ENCODE assay signal across 8 cellular contexts in genomic region chr20:38873050-38873581, GRCh38. TPM values are rescaled to one million over a fixed set of nuclear protein-coding genes. Genes with fewer than 3 reads are reported as not detected.
DNase-seq lines count a peak whose midpoint lies in the region; ATAC-seq and TF ChIP-seq lines count a peak whose summit lies in the region.

No MANE protein-coding gene starts in this region.

- 38% methylated on average over 12 of the region's 12 CpGs for WGBS in thymus
- 65 to 81% (median 75%) methylated on average over 12 of the region's 12 CpGs for WGBS in heart left ventricle, 4 donors

- peak overlapping the region; percentile 92 for H3K4me3 Mint-ChIP-seq in activated CD4-positive, alpha-beta T cell treated with anti-CD3 and anti-CD28 coated beads, Interleukin-2, amount 10 ng/mL, durations not matched to agents 24 days and 14 days

- peak; percentile 92 for DNase-seq in activated CD4-positive, alpha-beta T cell treated with anti-CD3 and anti-CD28 coated beads, Interleukin-2, amount 10 ng/mL, durations not matched to agents 24 days and 14 days
- DNase-seq in germinal center (ENCODE audit: low spot score) (peak; percentile 60), dedifferentiated amniotic fluid mesenchymal stem cell (ENCODE audit: extremely low spot score) (no peak), NCI-H2029 (lab: John Stamatoyannopoulos, UW) (no peak), heart left ventricle (no peak)

- H3K36me3 ChIP-seq in thymus (ENCODE audit: control insufficient read depth, insufficient read depth) (no peaks in the 10 kb centered on the region), heart left ventricle (no peaks in the 10 kb centered on the region)

- no peak for TF ChIP-seq POLR2A in heart left ventricle (IDR thresholded peaks at IDR 0.05)

- H3K27me3 ChIP-seq in thymus (ENCODE audit: control insufficient read depth, insufficient read depth) (no peaks in the 10 kb centered on the region), heart left ventricle (peaks cover 0 to 35% (median 3%) of the 10 kb centered on the region in 9 donors)

- H3K27ac ChIP-seq in thymus (ENCODE audit: low read depth) (peak overlapping the region; percentile 43), heart left ventricle (peak overlapping the region in 3 of 12 donors; percentile 9 to 77 (median 17))

- H3K27me3 Mint-ChIP-seq in activated CD4-positive, alpha-beta T cell treated with anti-CD3 and anti-CD28 coated beads, Interleukin-2, amount 10 ng/mL, durations not matched to agents 24 days and 14 days: peaks cover 2% of the 10 kb centered on the region

- ATAC-seq in GM18858 (IDR thresholded peaks at IDR 0.05; ENCODE audit: unreplicated experiment): peak; percentile 36
- peak; percentile 47 for ATAC-seq in HG03045 (IDR thresholded peaks at IDR 0.05; ENCODE audit: unreplicated experiment)
- no peak for ATAC-seq in heart left ventricle

- H3K4me3 ChIP-seq in thymus (ENCODE audit: low read length): no peak overlapping the region
- H3K4me3 ChIP-seq in heart left ventricle: peak overlapping the region in 1 of 12 donors; percentile 23

- H3K4me1 Mint-ChIP-seq in activated CD4-positive, alpha-beta T cell treated with anti-CD3 and anti-CD28 coated beads, Interleukin-2, amount 10 ng/mL, durations not matched to agents 24 days and 14 days: peaks cover 74% of the 10 kb centered on the region

- H3K9me3 Mint-ChIP-seq in activated CD4-positive, alpha-beta T cell treated with anti-CD3 and anti-CD28 coated beads, Interleukin-2, amount 10 ng/mL, durations not matched to agents 24 days and 14 days: no peaks in the 10 kb centered on the region

- no peaks in the 10 kb centered on the region for H3K9me3 ChIP-seq in thymus (ENCODE audit: control insufficient read depth)
- H3K9me3 ChIP-seq in heart left ventricle: peaks cover 0 to 7% (median 0%) of the 10 kb centered on the region in 12 donors

- intact Hi-C loops in activated CD4-positive, alpha-beta T cell treated with anti-CD3 and anti-CD28 coated beads, Interleukin-2, amount 10 ng/mL, durations not matched to agents 24 days and 14 days (cut with micrococcal nuclease): loop anchor here (1.0 to 5.0 kb wide), 8 partner anchors 14 to 148 kb away; partner anchors contain the start of genes ACTR5 and PPP1R16B
- intact Hi-C loops in heart left ventricle (cut with DNase I): loop anchor here in 2 of 10 donors (5.0 to 10.0 kb wide), 2 partner anchors 46 to 68 kb away; partner anchors contain the start of gene PPP1R16B (in 1 of the 2)

- H3K4me1 ChIP-seq in thymus (ENCODE audit: control insufficient read depth, insufficient read depth, low read length): peaks cover 52% of the 10 kb centered on the region
- peaks cover 0 to 61% (median 30%) of the 10 kb centered on the region in 12 donors for H3K4me1 ChIP-seq in heart left ventricle

- H3K36me3 Mint-ChIP-seq in activated CD4-positive, alpha-beta T cell treated with anti-CD3 and anti-CD28 coated beads, Interleukin-2, amount 10 ng/mL, durations not matched to agents 24 days and 14 days (ENCODE audit: low read depth): peaks cover 44% of the 10 kb centered on the region

- H3K27ac Mint-ChIP-seq in activated CD4-positive, alpha-beta T cell treated with anti-CD3 and anti-CD28 coated beads, Interleukin-2, amount 10 ng/mL, durations not matched to agents 24 days and 14 days: peak overlapping the region; percentile 99

- TF ChIP-seq CTCF in heart left ventricle (IDR thresholded peaks at IDR 0.05): no peak

RNA-seq across cellular contexts. Expression of gene FAM83D, which starts 53.1 kb away (rescaled TPM):
- total RNA-seq in activated CD4-positive, alpha-beta T cell treated with anti-CD3 and anti-CD28 coated beads, Interleukin-2, amount 10 ng/mL, durations not matched to agents 24 days and 14 days: 12.9 and 13.7 TPM in 2 replicates
- polyA plus RNA-seq in thymus (2.5 TPM), heart left ventricle (1 to 10 TPM in 1 of 2 donors, not detected in 1; 1.3 TPM)
- 1 to 10 TPM in 2 of 9 donors, under 1 TPM in 7; 0.11 to 4.7 (median 0.56) TPM for total RNA-seq in heart left ventricle

Comparison
In these comparisons a context has a peak if more than half of its experiments do, and no peak if none do; other contexts are left out.
1. ATAC-seq: peak in GM18858 (single experiment) and HG03045 (single experiment); none in heart left ventricle (0 of 4).
2. DNase-seq: peak in activated CD4-positive, alpha-beta T cell treated with anti-CD3 and anti-CD28 coated beads, Interleukin-2, amount 10 ng/mL, durations not matched to agents 24 days and 14 days (single experiment) and germinal center (single experiment); none in dedifferentiated amniotic fluid mesenchymal stem cell (single experiment), NCI-H2029 (single experiment) and heart left ventricle (0 of 5).